ENCODE assay signal across 16 cellular contexts in genomic region chr14:22123188-22123560, GRCh38.
DNase-seq lines count a peak whose midpoint lies in the region; ATAC-seq, FAIRE-seq and TF ChIP-seq lines count a peak whose summit lies in the region.
"Had no signal": no experiment of that assay in that cellular context is flagged by ENCODE, and none has a peak within 500 bp of the region (broad histone marks: within the 10 kb centered on the region; RNA-seq: fewer than 3 reads in every experiment).

No MANE protein-coding gene starts in this region.

- no peak overlapping the region for H3K9ac ChIP-seq in endothelial cell of umbilical vein (replicated peaks; ENCODE audit: extremely low read depth, insufficient read depth, low read length)
- no peak overlapping the region for H3K9ac ChIP-seq in colonic mucosa (ENCODE audit: low read depth in 2 of 2, low read length in 2 of 2)

- no TSS peak for BruUV-seq in endothelial cell of umbilical vein (replicated peaks; lab: Mats Ljungman, UMichigan)

- peaks cover 22% of the 10 kb centered on the region for H3K4me1 Mint-ChIP-seq in activated naive CD4-positive, alpha-beta T cell treated with anti-CD3 and anti-CD28 coated beads, Interleukin-2, amount 10 ng/mL, durations not matched to agents 7 days and 5 days
- H3K4me1 Mint-ChIP-seq in activated CD8-positive, alpha-beta T cell treated with anti-CD3 and anti-CD28 coated beads for 36 hours (ENCODE audit: low read depth) = peaks cover 10% of the 10 kb centered on the region
- H3K4me1 Mint-ChIP-seq: endodermal cell had no signal

- no peak overlapping the region for H3K4me2 ChIP-seq in endothelial cell of umbilical vein (ENCODE audit: insufficient read depth, low read length)

- H3K27me3 ChIP-seq in endothelial cell of umbilical vein (ENCODE audit: control insufficient read depth in 2 of 2, insufficient read depth in 2 of 2, low read length in 2 of 2) (peaks cover 6 to 36% of the 10 kb centered on the region in 2 experiments), colonic mucosa (no peaks in the 10 kb centered on the region)
- H3K27me3 ChIP-seq: testis had no signal

- H3K4me1 ChIP-seq in endothelial cell of umbilical vein (ENCODE audit: control insufficient read depth, extremely low read depth, insufficient read depth, low read length) = no peaks in the 10 kb centered on the region
- no peaks in the 10 kb centered on the region for H3K4me1 ChIP-seq in colonic mucosa
- H3K4me1 ChIP-seq: heart left ventricle, testis had no signal

- H3K9me1 ChIP-seq in endothelial cell of umbilical vein (replicated peaks; ENCODE audit: control insufficient read depth, extremely low read depth, insufficient read depth, low read length) = no peaks in the 10 kb centered on the region

- H3K4me3 ChIP-seq in endothelial cell of umbilical vein (replicated peaks in 1 of 3; ENCODE audit: insufficient read depth in 1 of 3, low read depth in 1 of 3, low read length in 3 of 3) = no peak overlapping the region
- no peak overlapping the region for H3K4me3 ChIP-seq in colonic mucosa
- H3K4me3 ChIP-seq: heart left ventricle, testis had no signal

- ATAC-seq in activated CD8-positive, alpha-beta T cell treated with anti-CD3 and anti-CD28 coated beads for 36 hours = peak; percentile 56
- ATAC-seq: heart left ventricle had no signal

- no peaks in the 10 kb centered on the region for H3K9me3 Mint-ChIP-seq in activated naive CD4-positive, alpha-beta T cell treated with anti-CD3 and anti-CD28 coated beads, Interleukin-2, amount 10 ng/mL, durations not matched to agents 7 days and 5 days
- H3K9me3 Mint-ChIP-seq in activated CD8-positive, alpha-beta T cell treated with anti-CD3 and anti-CD28 coated beads for 36 hours = no peaks in the 10 kb centered on the region
- H3K9me3 Mint-ChIP-seq: endodermal cell had no signal

- DNase-seq in activated naive CD4-positive, alpha-beta T cell treated with anti-CD3 and anti-CD28 coated beads, Interleukin-2, amount 10 ng/mL, durations not matched to agents 7 days and 5 days = no peak
- no peak for DNase-seq in activated naive CD4-positive, alpha-beta T cell treated with anti-CD3 and anti-CD28 coated beads, Interleukin-2, amount 50 U/mL, for 16 hours
- no peak for DNase-seq in activated CD8-positive, alpha-beta T cell treated with anti-CD3 and anti-CD28 coated beads for 36 hours
- no peak for DNase-seq in endothelial cell of umbilical vein (ENCODE audit: low read depth, low spot score)
- no peak for DNase-seq in effector CD4-positive, alpha-beta T cell
- no peak for DNase-seq in colonic mucosa
- DNase-seq in stimulated activated CD4-positive, alpha-beta T cell treated with anti-CD3 and anti-CD28 coated beads, Interleukin-4, amount 100 ng/mL, for 24 hours = no peak
- DNase-seq: activated CD4-positive, CD25-positive, alpha-beta regulatory T cell treated with anti-CD3 and anti-CD28 coated beads, Interleukin-2, amount 50 U/mL, for 72 hours; aorta; endodermal cell; heart left ventricle; NCI-H1694; NCI-H82; nucleus accumbens; T1000; testis had no signal

- TF ChIP-seq POLR2A in endothelial cell of umbilical vein (IDR thresholded peaks at IDR 0.05; ENCODE audit: low read depth, low read length) = no peak

- peak; percentile 46 for FAIRE-seq in endothelial cell of umbilical vein (lab: Jason Lieb, UNC)

- no peaks in the 10 kb centered on the region for H4K20me1 ChIP-seq in endothelial cell of umbilical vein (replicated peaks; ENCODE audit: control insufficient read depth, extremely low read depth, insufficient read depth, low read length)

- CTCF ChIA-PET in activated naive CD4-positive, alpha-beta T cell treated with anti-CD3 and anti-CD28 coated beads, Interleukin-2, amount 10 ng/mL, durations not matched to agents 7 days and 5 days (lab: Charles Lee) = interaction anchor here (1.0 to 2.9 kb wide), 7 partner anchors 8 to 447 kb away, joined by 3 to 17 read pairs (median 4); no protein-coding TSS in a partner anchor
- CTCF ChIA-PET in activated CD8-positive, alpha-beta T cell treated with anti-CD3 and anti-CD28 coated beads for 36 hours (lab: Charles Lee) = interaction anchor here (0.8 to 2.9 kb wide), 14 partner anchors 9 to 447 kb away, joined by 3 to 18 read pairs (median 4); no protein-coding TSS in a partner anchor
- CTCF ChIA-PET in endothelial cell of umbilical vein (lab: Charles Lee) = interaction anchor here (1.1 to 5.2 kb wide), 5 partner anchors 9 to 78 kb away, joined by 3 to 27 read pairs (median 5); no protein-coding TSS in a partner anchor

- H3K27ac Mint-ChIP-seq in activated naive CD4-positive, alpha-beta T cell treated with anti-CD3 and anti-CD28 coated beads, Interleukin-2, amount 10 ng/mL, durations not matched to agents 7 days and 5 days = peak overlapping the region; percentile 92
- H3K27ac Mint-ChIP-seq in activated CD8-positive, alpha-beta T cell treated with anti-CD3 and anti-CD28 coated beads for 36 hours = peak overlapping the region; percentile 92
- H3K27ac Mint-ChIP-seq: endodermal cell had no signal

- no peaks in the 10 kb centered on the region for H3K27me3 Mint-ChIP-seq in activated naive CD4-positive, alpha-beta T cell treated with anti-CD3 and anti-CD28 coated beads, Interleukin-2, amount 10 ng/mL, durations not matched to agents 7 days and 5 days
- no peaks in the 10 kb centered on the region for H3K27me3 Mint-ChIP-seq in activated CD8-positive, alpha-beta T cell treated with anti-CD3 and anti-CD28 coated beads for 36 hours

- dilution Hi-C loops in endothelial cell of umbilical vein (cut with MboI; ENCODE audit: extremely low pct_ligation_motif_present, low sequenced_read_pairs) = no loop called here

- H3K27ac ChIP-seq in endothelial cell of umbilical vein (ENCODE audit: insufficient read depth, low read depth, low read length) (no peak overlapping the region), colonic mucosa (no peak overlapping the region)
- H3K27ac ChIP-seq: heart left ventricle, testis had no signal

- H3K9me3 ChIP-seq in endothelial cell of umbilical vein (replicated peaks; ENCODE audit: control insufficient read depth, insufficient read depth, low read length) = no peaks in the 10 kb centered on the region
- no peaks in the 10 kb centered on the region for H3K9me3 ChIP-seq in colonic mucosa
- H3K9me3 ChIP-seq: testis had no signal

- POLR2A ChIA-PET in activated CD8-positive, alpha-beta T cell treated with anti-CD3 and anti-CD28 coated beads for 36 hours (lab: Charles Lee) = interaction anchor here (0.8 to 1.6 kb wide), 4 partner anchors 21 to 408 kb away, joined by 3 to 5 read pairs (median 4); no protein-coding TSS in a partner anchor
- POLR2A ChIA-PET in endothelial cell of umbilical vein (lab: Charles Lee) = no interaction called here

- H2AFZ ChIP-seq in endothelial cell of umbilical vein (ENCODE audit: low read depth, low read length) = peak overlapping the region; percentile 19

- no peaks in the 10 kb centered on the region for H3K79me2 ChIP-seq in endothelial cell of umbilical vein (ENCODE audit: control insufficient read depth, insufficient read depth, low read length)

- H3K4me3 Mint-ChIP-seq in activated naive CD4-positive, alpha-beta T cell treated with anti-CD3 and anti-CD28 coated beads, Interleukin-2, amount 10 ng/mL, durations not matched to agents 7 days and 5 days = peak overlapping the region; percentile 82
- peak overlapping the region; percentile 80 for H3K4me3 Mint-ChIP-seq in activated CD8-positive, alpha-beta T cell treated with anti-CD3 and anti-CD28 coated beads for 36 hours
- H3K4me3 Mint-ChIP-seq: endodermal cell had no signal

- no peaks in the 10 kb centered on the region for H3K36me3 ChIP-seq in endothelial cell of umbilical vein (ENCODE audit: control insufficient read depth in 2 of 2, extremely low read depth in 1 of 2, insufficient read depth in 2 of 2, low read length in 2 of 2)
- no peaks in the 10 kb centered on the region for H3K36me3 ChIP-seq in colonic mucosa
- H3K36me3 ChIP-seq: heart left ventricle had no signal

- no peaks in the 10 kb centered on the region for H3K36me3 Mint-ChIP-seq in activated naive CD4-positive, alpha-beta T cell treated with anti-CD3 and anti-CD28 coated beads, Interleukin-2, amount 10 ng/mL, durations not matched to agents 7 days and 5 days
- H3K36me3 Mint-ChIP-seq in activated CD8-positive, alpha-beta T cell treated with anti-CD3 and anti-CD28 coated beads for 36 hours (ENCODE audit: low read depth) = peaks cover 3% of the 10 kb centered on the region

- intact Hi-C loops in activated CD8-positive, alpha-beta T cell treated with anti-CD3 and anti-CD28 coated beads for 36 hours (cut with micrococcal nuclease) = no loop called here
- intact Hi-C loops in endothelial cell of umbilical vein (cut with micrococcal nuclease) = no loop called here
- intact Hi-C loops in colonic mucosa (cut with DNase I) = no loop called here

- TF ChIP-seq CTCF in activated CD8-positive, alpha-beta T cell treated with anti-CD3 and anti-CD28 coated beads for 36 hours (IDR thresholded peaks at IDR 0.05) = no peak
- no peak for TF ChIP-seq CTCF in endothelial cell of umbilical vein (IDR thresholded peaks at IDR 0.05; ENCODE audit: extremely low read depth in 1 of 2, insufficient read depth in 1 of 2, low read depth in 1 of 2, low read length in 2 of 2)
- TF ChIP-seq CTCF in colonic mucosa (IDR thresholded peaks at IDR 0.05) = no peak

TF ChIP-seq in endothelial cell of umbilical vein, 7 proteins besides CTCF, POLR2A, EP300 and RAD21:
- no peak for TF ChIP-seq MYC (IDR thresholded peaks at IDR 0.05; ENCODE audit: low read depth, low read length)
